ENCODE assay signal across 21 cellular contexts in genomic region chr5:75351058-75351926, GRCh38. TPM values are rescaled to one million over a fixed set of nuclear protein-coding genes. Genes with fewer than 3 reads are reported as not detected.
A peak's percentile ranks its signal among the peaks of the same experiment; 100 is the strongest.
DNase-seq lines count a peak whose midpoint lies in the region; ATAC-seq and TF ChIP-seq lines count a peak whose summit lies in the region.
"Had no signal": no experiment of that assay in that cellular context is flagged by ENCODE, and none has a peak within 500 bp of the region (broad histone marks: within the 10 kb centered on the region; RNA-seq: fewer than 3 reads in every experiment).

No MANE protein-coding gene starts in this region.

- no peaks in the 10 kb centered on the region for H3K27me3 ChIP-seq in breast epithelium
- H3K27me3 ChIP-seq in lower lobe of right lung (ENCODE audit: low read depth), result no peaks in the 10 kb centered on the region
- H3K27me3 ChIP-seq: heart right ventricle, tibial nerve had no signal

- ATAC-seq in lower lobe of right lung (no peak), HG03457 (IDR thresholded peaks at IDR 0.05; ENCODE audit: unreplicated experiment) (no peak)
- ATAC-seq: heart right ventricle, mucosa of descending colon, SK-N-SH treated with all-trans-retinoic acid at 6 μM for 48 hours had no signal

- no peaks in the 10 kb centered on the region for H3K36me3 ChIP-seq in breast epithelium
- H3K36me3 ChIP-seq in OCI-LY7 (ENCODE audit: insufficient read depth, low read length), result peaks cover 96% of the 10 kb centered on the region
- peaks cover 100% of the 10 kb centered on the region for H3K36me3 ChIP-seq in lower lobe of right lung

- no peaks in the 10 kb centered on the region for H3K4me1 Mint-ChIP-seq in MCF 10A (ENCODE audit: insufficient read depth, unreplicated experiment)
- peaks cover 14% of the 10 kb centered on the region for H3K4me1 Mint-ChIP-seq in activated naive CD8-positive, alpha-beta T cell treated with anti-CD3 and anti-CD28 coated beads for 36 hours
- H3K4me1 Mint-ChIP-seq: H9 had no signal

- no peaks in the 10 kb centered on the region for H3K4me1 ChIP-seq in breast epithelium
- no peaks in the 10 kb centered on the region for H3K4me1 ChIP-seq in OCI-LY7 (ENCODE audit: insufficient read depth, low read length, poor library complexity, severe bottlenecking)
- H3K4me1 ChIP-seq in lower lobe of right lung, result no peaks in the 10 kb centered on the region
- H3K4me1 ChIP-seq: heart right ventricle, left ventricle myocardium inferior, tibial nerve had no signal

- no peaks in the 10 kb centered on the region for H3K27me3 Mint-ChIP-seq in MCF 10A (ENCODE audit: insufficient read depth, unreplicated experiment)
- H3K27me3 Mint-ChIP-seq in activated naive CD8-positive, alpha-beta T cell treated with anti-CD3 and anti-CD28 coated beads for 36 hours, result no peaks in the 10 kb centered on the region

- no peak for TF ChIP-seq POLR2A in breast epithelium (IDR thresholded peaks at IDR 0.05)

- no peak overlapping the region for H3K4me2 ChIP-seq in OCI-LY7 (ENCODE audit: low read length)

- no peaks in the 10 kb centered on the region; the same call in 1 of the 2 replicates for H3K79me2 ChIP-seq in OCI-LY7 (ENCODE audit: insufficient read depth, low read depth, low read length)

- H3K9me2 ChIP-seq in OCI-LY7 (ENCODE audit: insufficient read depth, low read length), result no peaks in the 10 kb centered on the region

- no peak overlapping the region for H3K27ac Mint-ChIP-seq in MCF 10A (ENCODE audit: low read depth, unreplicated experiment)
- H3K27ac Mint-ChIP-seq in activated naive CD8-positive, alpha-beta T cell treated with anti-CD3 and anti-CD28 coated beads for 36 hours, result peak overlapping the region; percentile 59

- H3K4me3 ChIP-seq in breast epithelium (no peak overlapping the region), OCI-LY7 (ENCODE audit: low read depth, low read length, poor library complexity, severe bottlenecking) (no peak overlapping the region), lower lobe of right lung (no peak overlapping the region)
- H3K4me3 ChIP-seq: heart right ventricle, left ventricle myocardium inferior, mucosa of descending colon, tibial nerve had no signal

- H3K36me3 Mint-ChIP-seq in MCF 10A (ENCODE audit: insufficient read depth, unreplicated experiment), result peaks cover 100% of the 10 kb centered on the region
- H3K36me3 Mint-ChIP-seq in activated naive CD8-positive, alpha-beta T cell treated with anti-CD3 and anti-CD28 coated beads for 36 hours, result peaks cover 44% of the 10 kb centered on the region

- CTCF ChIA-PET in MCF 10A (lab: Yijun Ruan, JAX) (interaction anchor here (0.9 to 1.8 kb wide), 2 partner anchors 10 to 187 kb away, joined by 3 to 6 read pairs; no protein-coding TSS in a partner anchor), OCI-LY7 (lab: Charles Lee; ENCODE audit: unreplicated experiment) (no interaction called here)

- POLR2A ChIA-PET in MCF 10A (lab: Yijun Ruan, JAX) (interaction anchor here (0.5 to 3.7 kb wide), 8 partner anchors 8 to 25 kb away, joined by 3 to 15 read pairs (median 5); partner anchors contain the start of gene HMGCR), OCI-LY7 (lab: Charles Lee) (interaction anchor here (0.6 to 1.5 kb wide), 6 partner anchors 9 to 969 kb away, joined by 3 to 5 read pairs (median 4); partner anchors contain the start of gene HMGCR)

- H3K27ac ChIP-seq in breast epithelium, result no peak overlapping the region
- H3K27ac ChIP-seq in OCI-LY7 (ENCODE audit: low read depth, low read length, poor library complexity, severe bottlenecking), result no peak overlapping the region
- H3K27ac ChIP-seq in lower lobe of right lung, result no peak overlapping the region
- H3K27ac ChIP-seq: heart right ventricle, left ventricle myocardium inferior, RWPE1, tibial nerve had no signal

- TSS peak; percentile 34 for BruUV-seq in MCF 10A (replicated peaks; lab: Mats Ljungman, UMichigan)
- TSS peak; percentile 45 for BruUV-seq in OCI-LY7 (replicated peaks; lab: Mats Ljungman, UMichigan)

- H3K9me3 Mint-ChIP-seq in MCF 10A (ENCODE audit: unreplicated experiment), result no peaks in the 10 kb centered on the region
- no peaks in the 10 kb centered on the region for H3K9me3 Mint-ChIP-seq in activated naive CD8-positive, alpha-beta T cell treated with anti-CD3 and anti-CD28 coated beads for 36 hours
- H3K9me3 Mint-ChIP-seq: H9, immature natural killer cell, neural crest cell had no signal

- intact Hi-C loops in MCF 10A (cut with micrococcal nuclease) (no loop called here), breast epithelium (cut with DNase I; ENCODE audit: low total_unique reads) (no loop called here), OCI-LY7 (cut with micrococcal nuclease; ENCODE audit: unreplicated experiment) (no loop called here), lower lobe of right lung (cut with DNase I) (no loop called here)

- no peaks in the 10 kb centered on the region for H3K9me3 ChIP-seq in breast epithelium
- no peaks in the 10 kb centered on the region for H3K9me3 ChIP-seq in OCI-LY7 (ENCODE audit: low read length)
- H3K9me3 ChIP-seq in lower lobe of right lung, result no peaks in the 10 kb centered on the region
- H3K9me3 ChIP-seq: heart right ventricle, left ventricle myocardium inferior, mucosa of descending colon, tibial nerve had no signal

- H2AFZ ChIP-seq in OCI-LY7 (ENCODE audit: low read length), result no peak overlapping the region

- H3K4me3 Mint-ChIP-seq in MCF 10A (ENCODE audit: unreplicated experiment), result no peak overlapping the region
- H3K4me3 Mint-ChIP-seq in activated naive CD8-positive, alpha-beta T cell treated with anti-CD3 and anti-CD28 coated beads for 36 hours, result no peak overlapping the region
- H3K4me3 Mint-ChIP-seq: H9, immature natural killer cell, neural crest cell had no signal

- no peak for DNase-seq in MCF 10A (ENCODE audit: unreplicated experiment)
- no peak for DNase-seq in breast epithelium (ENCODE audit: low spot score in 2 of 2)
- DNase-seq in OCI-LY7 (ENCODE audit: low spot score), result no peak
- no peak for DNase-seq in activated naive CD8-positive, alpha-beta T cell treated with anti-CD3 and anti-CD28 coated beads for 36 hours
- no peak for DNase-seq in lower lobe of right lung
- DNase-seq in RPMI8226, result no peak
- DNase-seq: activated CD4-positive, CD25-positive, alpha-beta regulatory T cell; amygdala; DND-41; H9; heart right ventricle; immature natural killer cell; left ventricle myocardium inferior; mucosa of descending colon; NCI-H524; stimulated activated naive CD4-positive, alpha-beta T cell had no signal

- TF ChIP-seq CTCF in MCF 10A (IDR thresholded peaks at IDR 0.05; ENCODE audit: unreplicated experiment), result no peak
- no peak for TF ChIP-seq CTCF in breast epithelium (IDR thresholded peaks at IDR 0.05)
- no peak for TF ChIP-seq CTCF in OCI-LY7 (conservative IDR thresholded peaks at IDR 0.05; ENCODE audit: low read length)
- TF ChIP-seq CTCF in lower lobe of right lung (IDR thresholded peaks at IDR 0.05), result no peak

- H4K20me1 ChIP-seq in OCI-LY7 (ENCODE audit: insufficient read depth, low read length), result no peaks in the 10 kb centered on the region

RNA-seq across cellular contexts. Expression of gene HMGCR, which starts 14.3 kb away (rescaled TPM):
- total RNA-seq in MCF 10A (2022) (47.7 and 59.9 TPM in 2 replicates), breast epithelium (10 to 100 TPM; 12.8 to 34.0 (median 16.5) TPM), OCI-LY7 (2022) (93.3 and 124 TPM in 2 replicates), lower lobe of right lung (83.1 TPM)
- total RNA-seq in OCI-LY7 (2014; rRNA removed; shearing (Covaris generic)), result 42.6 and 58.6 TPM in 2 replicates
- total RNA-seq in activated naive CD8-positive, alpha-beta T cell treated with anti-CD3 and anti-CD28 coated beads for 36 hours, result 10 to 100 TPM; 48.1 to 48.3 TPM
